13 cellular contexts compared by ENCODE assay signal in the genomic region with DNA sequence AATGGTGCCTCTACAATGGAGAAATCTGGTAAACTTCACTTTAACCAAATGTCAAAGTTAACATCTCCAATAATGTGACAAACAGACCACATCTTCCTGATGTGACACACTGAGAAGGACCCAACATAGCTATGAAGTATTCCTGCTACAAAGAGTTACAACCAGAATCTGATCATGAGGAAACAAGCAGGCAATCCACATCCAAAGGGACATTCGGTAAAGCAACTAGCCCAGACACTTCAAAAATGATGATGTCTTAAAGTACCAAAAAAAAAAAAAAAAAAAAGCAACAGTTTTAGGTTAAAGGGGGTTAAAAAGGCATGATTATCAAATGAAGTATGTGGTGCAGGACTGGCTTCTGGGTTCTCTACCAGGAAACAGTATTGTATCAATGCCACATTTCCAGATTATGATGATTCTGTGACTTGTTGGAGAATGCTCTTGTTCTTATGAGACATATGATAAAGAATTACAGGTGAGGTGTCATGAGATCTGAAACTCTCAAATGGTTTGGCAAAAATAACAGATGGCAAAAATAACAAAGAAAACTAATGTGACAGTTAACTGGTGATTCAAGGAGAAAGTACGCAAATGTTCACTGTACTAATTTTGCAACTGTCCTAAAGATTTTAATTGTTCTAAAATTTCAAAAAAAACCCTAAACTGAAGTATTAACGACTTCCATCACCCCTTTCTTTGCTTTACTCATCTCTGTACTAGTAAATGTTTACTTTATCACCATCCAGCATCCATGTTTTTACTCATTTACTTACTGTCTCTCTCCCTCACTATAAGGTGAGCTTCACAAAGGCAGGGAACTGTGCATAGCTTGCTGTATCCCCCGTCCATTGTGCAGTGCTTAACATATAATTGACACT. TPM values are rescaled to one million over a fixed set of nuclear protein-coding genes. Genes with fewer than 3 reads are reported as not detected.
DNase-seq lines count a peak whose midpoint lies in the region; ATAC-seq and TF ChIP-seq lines count a peak whose summit lies in the region.
"Had no signal": no experiment of that assay in that cellular context is flagged by ENCODE, and none has a peak within 500 bp of the region (broad histone marks: within the 10 kb centered on the region; RNA-seq: fewer than 3 reads in every experiment).

No MANE protein-coding gene starts in this region.

- peak overlapping the region; percentile 51 for H3K27ac Mint-ChIP-seq in activated CD4-positive, alpha-beta T cell treated with anti-CD3 and anti-CD28 coated beads for 36 hours
- H3K27ac Mint-ChIP-seq in T-cell = peak overlapping the region; percentile 87 to 93
- peak overlapping the region; percentile 82 to 90 for H3K27ac Mint-ChIP-seq in natural killer cell
- H3K27ac Mint-ChIP-seq in chondrocyte (ENCODE audit: unreplicated experiment) = no peak overlapping the region

- POLR2A ChIA-PET in activated CD4-positive, alpha-beta T cell treated with anti-CD3 and anti-CD28 coated beads for 36 hours (lab: Charles Lee) = interaction anchor here (0.6 to 2.1 kb wide), 3 partner anchors 12 to 492 kb away, joined by 4 to 14 read pairs (median 4); a partner anchor contains a TSS
- POLR2A ChIA-PET in T-cell (lab: Charles Lee) = interaction anchor here in 1 of 2 donors (0.7 kb wide), 1 partner anchor 11 kb away, joined by 15 read pairs; no protein-coding TSS in a partner anchor

- no peak for TF ChIP-seq CTCF in GM13977 (IDR thresholded peaks at IDR 0.05; ENCODE audit: extremely low read depth, insufficient read depth, missing control alignments)
- no peak for TF ChIP-seq CTCF in natural killer cell (IDR thresholded peaks at IDR 0.05)
- TF ChIP-seq CTCF in chondrocyte (IDR thresholded peaks at IDR 0.05) = no peak

- peak overlapping the region; percentile 91 for H3K4me3 Mint-ChIP-seq in activated CD4-positive, alpha-beta T cell treated with anti-CD3 and anti-CD28 coated beads for 36 hours
- H3K4me3 Mint-ChIP-seq in T-cell (peak overlapping the region; percentile 85 to 95 (median 91)), natural killer cell (peak overlapping the region; percentile 60), chondrocyte (ENCODE audit: unreplicated experiment) (no peak overlapping the region)

- DNase-seq in activated CD4-positive, alpha-beta T cell treated with anti-CD3 and anti-CD28 coated beads for 36 hours = no peak
- no peak for DNase-seq in activated CD4-positive, alpha-beta T cell treated with anti-CD3 and anti-CD28 coated beads for 48 hours
- DNase-seq in GM13977 (ENCODE audit: low spot score) (peak; percentile 49), T-cell (no peak), natural killer cell (no peak), chondrocyte (ENCODE audit: low spot score) (no peak)
- DNase-seq in stimulated activated CD8-positive, alpha-beta memory T cell treated with anti-CD3 and anti-CD28 coated beads, Interleukin-4, amount 100 ng/mL, for 48 hours = no peak
- DNase-seq in activated naive CD4-positive, alpha-beta T cell (lab: John Stamatoyannopoulos, UW) = no peak
- DNase-seq: activated CD4-positive, alpha-beta T cell treated with anti-CD3 and anti-CD28 coated beads for 4 hours; brain microvascular endothelial cell; DMS153; foreskin keratinocyte; IMR-90 had no signal

- peaks cover 58% of the 10 kb centered on the region for H3K4me1 Mint-ChIP-seq in activated CD4-positive, alpha-beta T cell treated with anti-CD3 and anti-CD28 coated beads for 36 hours
- H3K4me1 Mint-ChIP-seq in T-cell = peaks cover 41 to 68% (median 57%) of the 10 kb centered on the region in 3 donors
- peaks cover 71 to 77% of the 10 kb centered on the region in 2 donors for H3K4me1 Mint-ChIP-seq in natural killer cell
- peaks cover 36% of the 10 kb centered on the region for H3K4me1 Mint-ChIP-seq in chondrocyte (ENCODE audit: low read depth)

- intact Hi-C loops in activated CD4-positive, alpha-beta T cell treated with anti-CD3 and anti-CD28 coated beads for 36 hours (cut with DNase I, micrococcal nuclease) = loop anchor here in 1 of 2 experiments (10.0 kb wide), 1 partner anchor 153 kb away; no protein-coding TSS in a partner anchor
- intact Hi-C loops in natural killer cell (cut with micrococcal nuclease) = no loop called here

- peaks cover 25% of the 10 kb centered on the region for H3K36me3 Mint-ChIP-seq in activated CD4-positive, alpha-beta T cell treated with anti-CD3 and anti-CD28 coated beads for 36 hours (ENCODE audit: low read depth)
- H3K36me3 Mint-ChIP-seq in T-cell (peaks cover 25% of the 10 kb centered on the region), natural killer cell (peaks cover 8% of the 10 kb centered on the region), chondrocyte (ENCODE audit: low read depth) (peaks cover 7% of the 10 kb centered on the region)

- H3K9me3 Mint-ChIP-seq in activated CD4-positive, alpha-beta T cell treated with anti-CD3 and anti-CD28 coated beads for 36 hours (ENCODE audit: low read depth) = peaks cover 10% of the 10 kb centered on the region
- H3K9me3 Mint-ChIP-seq in T-cell = peaks cover 0 to 12% (median 0%) of the 10 kb centered on the region in 3 donors
- H3K9me3 Mint-ChIP-seq in natural killer cell = peaks cover 4% of the 10 kb centered on the region in 2 donors
- H3K9me3 Mint-ChIP-seq in chondrocyte (ENCODE audit: low read depth) = peaks cover 7% of the 10 kb centered on the region

- peak; percentile 14 for ATAC-seq in activated CD4-positive, alpha-beta T cell treated with anti-CD3 and anti-CD28 coated beads for 36 hours
- no peak for ATAC-seq in T-cell (replicated peaks in 1 of 4)
- ATAC-seq in natural killer cell = no peak
- ATAC-seq: foreskin keratinocyte had no signal

- CTCF ChIA-PET in activated CD4-positive, alpha-beta T cell treated with anti-CD3 and anti-CD28 coated beads for 36 hours (lab: Charles Lee) = interaction anchor here (0.9 to 2.0 kb wide), 12 partner anchors 12 to 492 kb away, joined by 3 to 11 read pairs (median 3); a partner anchor contains a TSS
- CTCF ChIA-PET in T-cell (lab: Charles Lee) = interaction anchor here (0.6 to 1.3 kb wide), 9 partner anchors 11 to 920 kb away, joined by 3 to 15 read pairs (median 5); a partner anchor contains a TSS

- in situ Hi-C loops in GM13977 (cut with MboI; ENCODE audit: low pct_unique_long_range_greater_than_20kb, low sequenced_read_pairs, unreplicated experiment) = loop anchor here (25.0 kb wide), 1 partner anchor 494 kb away; a partner anchor contains a TSS

- peaks cover 8% of the 10 kb centered on the region for H3K27me3 Mint-ChIP-seq in activated CD4-positive, alpha-beta T cell treated with anti-CD3 and anti-CD28 coated beads for 36 hours
- H3K27me3 Mint-ChIP-seq in T-cell (no peaks in the 10 kb centered on the region), natural killer cell (ENCODE audit: low read depth in 2 of 2) (peaks cover 0 to 3% of the 10 kb centered on the region in 2 donors), chondrocyte (ENCODE audit: low read depth) (no peaks in the 10 kb centered on the region)

RNA-seq across cellular contexts. Expression of a gene that starts 2.8 kb away (rescaled TPM):
- 10 to 100 TPM; 12.4 to 16.0 TPM for total RNA-seq in activated CD4-positive, alpha-beta T cell treated with anti-CD3 and anti-CD28 coated beads for 36 hours
- total RNA-seq in T-cell (10 to 100 TPM in 4 of 5 donors, 1 to 10 TPM in 1; 8.9 to 20.5 (median 16.9) TPM), natural killer cell (10 to 100 TPM; 27.4 to 34.0 (median 28.6) TPM), chondrocyte (15.1 to 20.4 TPM (median 19.6 TPM) in 3 replicates)
